In the genomic region with DNA sequence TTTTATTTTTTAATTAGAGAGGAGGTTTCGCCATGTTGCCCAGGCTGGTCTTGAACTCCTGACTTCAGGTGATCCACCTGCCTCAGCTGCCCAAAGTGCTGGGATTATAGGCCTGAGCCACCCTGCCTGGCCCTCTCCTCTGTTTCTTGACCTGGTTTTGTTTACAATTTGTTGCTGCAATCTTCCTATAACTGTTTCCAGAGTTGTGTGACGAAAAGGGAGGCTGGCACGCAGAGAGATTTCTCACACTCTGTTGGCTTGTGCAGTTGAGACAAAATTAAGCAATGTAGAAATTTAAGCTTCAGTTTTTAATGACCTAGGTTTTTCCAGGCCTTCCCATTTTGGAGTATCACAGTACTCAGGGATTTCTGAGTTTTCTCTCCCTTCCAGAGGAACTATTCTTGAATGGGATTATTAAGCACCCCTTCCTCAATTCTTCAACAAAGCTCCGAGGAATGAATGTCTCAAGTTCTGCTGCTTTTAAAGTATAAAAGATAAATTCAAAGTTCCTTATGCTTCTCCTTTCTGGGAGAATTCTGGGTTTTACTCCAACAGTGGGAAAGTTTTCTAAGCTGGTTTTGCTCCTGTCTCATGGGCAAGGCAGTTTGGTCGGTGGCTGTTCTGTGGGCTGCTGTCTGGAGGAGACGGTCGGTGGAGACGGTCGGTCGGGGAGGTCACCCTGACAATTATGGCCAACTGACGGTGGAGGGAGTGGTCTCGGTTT, we compare ENCODE assay signal across 8 cellular contexts. TPM values are rescaled to one million over a fixed set of nuclear protein-coding genes. Genes with fewer than 3 reads are reported as not detected.
DNase-seq lines count a peak whose midpoint lies in the region; ATAC-seq and TF ChIP-seq lines count a peak whose summit lies in the region.

No MANE protein-coding gene starts in this region.

- no peak for ATAC-seq in GM21528 (IDR thresholded peaks at IDR 0.05; ENCODE audit: low FRiP score, unreplicated experiment)

- no peaks in the 10 kb centered on the region for H3K27me3 ChIP-seq in MG63

- no peaks in the 10 kb centered on the region for H3K9me3 ChIP-seq in MG63

- no peak for TF ChIP-seq CTCF in GM12865 (IDR thresholded peaks at IDR 0.05; ENCODE audit: insufficient read depth, low read depth, low read length, missing control alignments)

- H3K4me3 ChIP-seq in GM12865 (ENCODE audit: low read depth, low read length) (peak overlapping the region; percentile 34), MG63 (peak overlapping the region; percentile 43)

- no peaks in the 10 kb centered on the region for H3K36me3 ChIP-seq in MG63

- DNase-seq in GM12865 (ENCODE audit: low read depth): no peak
- peak; percentile 39 for DNase-seq in MG63
- DNase-seq in dedifferentiated amniotic fluid mesenchymal stem cell (ENCODE audit: extremely low spot score): peak; percentile 55
- peak; percentile 37 for DNase-seq in myocyte (ENCODE audit: low read depth)
- no peak for DNase-seq in NCI-H69 (lab: John Stamatoyannopoulos, UW)
- no peak for DNase-seq in NCI-H774 (lab: John Stamatoyannopoulos, UW)
- no peak for DNase-seq in HuH-7 (ENCODE audit: low spot score)

RNA-seq across cellular contexts. Expression of a gene that starts 20.4 kb away (rescaled TPM):
- 1.1 and 6.6 TPM in 2 replicates for total RNA-seq in MG63 (2014; rRNA removed; shearing (Covaris generic); ENCODE audit: low replicate concordance)
- total RNA-seq in myocyte: 22.7 and 26.5 TPM in 2 replicates
- 2.0 TPM for polyA plus RNA-seq in myocyte (2012)

Comparison
In these comparisons a context has a peak if more than half of its experiments do, and no peak if none do; other contexts are left out.
1. DNase-seq: peak in MG63 (single experiment), dedifferentiated amniotic fluid mesenchymal stem cell (single experiment) and myocyte (single experiment); none in GM12865 (single experiment), NCI-H69 (single experiment), NCI-H774 (single experiment) and HuH-7 (single experiment).